1 cellular context compared by ENCODE assay signal in genomic region chr7:42235734-42236133, GRCh38.
TF ChIP-seq lines count a peak whose summit lies in the region.

No MANE protein-coding gene starts in this region.

TF ChIP-seq in GM12878, 131 proteins besides CTCF, POLR2A, EP300 and RAD21 (continued from another document):
- TF ChIP-seq, protein P1, sequence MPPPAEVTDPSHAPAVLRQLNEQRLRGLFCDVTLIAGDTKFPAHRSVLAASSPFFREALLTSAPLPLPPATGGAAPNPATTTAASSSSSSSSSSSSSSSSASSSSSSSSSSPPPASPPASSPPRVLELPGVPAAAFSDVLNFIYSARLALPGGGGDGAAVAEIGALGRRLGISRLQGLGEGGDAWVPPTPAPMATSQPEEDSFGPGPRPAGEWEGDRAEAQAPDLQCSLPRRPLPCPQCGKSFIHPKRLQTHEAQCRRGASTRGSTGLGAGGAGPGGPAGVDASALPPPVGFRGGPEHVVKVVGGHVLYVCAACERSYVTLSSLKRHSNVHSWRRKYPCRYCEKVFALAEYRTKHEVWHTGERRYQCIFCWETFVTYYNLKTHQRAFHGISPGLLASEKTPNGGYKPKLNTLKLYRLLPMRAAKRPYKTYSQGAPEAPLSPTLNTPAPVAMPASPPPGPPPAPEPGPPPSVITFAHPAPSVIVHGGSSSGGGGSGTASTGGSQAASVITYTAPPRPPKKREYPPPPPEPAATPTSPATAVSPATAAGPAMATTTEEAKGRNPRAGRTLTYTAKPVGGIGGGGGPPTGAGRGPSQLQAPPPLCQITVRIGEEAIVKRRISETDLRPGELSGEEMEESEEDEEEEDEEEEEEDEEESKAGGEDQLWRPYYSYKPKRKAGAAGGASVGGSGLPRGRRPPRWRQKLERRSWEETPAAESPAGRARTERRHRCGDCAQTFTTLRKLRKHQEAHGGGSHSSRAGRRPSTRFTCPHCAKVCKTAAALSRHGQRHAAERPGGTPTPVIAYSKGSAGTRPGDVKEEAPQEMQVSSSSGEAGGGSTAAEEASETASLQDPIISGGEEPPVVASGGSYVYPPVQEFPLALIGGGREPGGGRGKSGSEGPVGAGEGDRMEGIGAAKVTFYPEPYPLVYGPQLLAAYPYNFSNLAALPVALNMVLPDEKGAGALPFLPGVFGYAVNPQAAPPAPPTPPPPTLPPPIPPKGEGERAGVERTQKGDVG (CRISPR knock-in tag; IDR thresholded peaks at IDR 0.05) = no peak
- TF ChIP-seq MAX (IDR thresholded peaks at IDR 0.05; ENCODE audit: low read depth, low read length) (no peak), STAT1 (conservative IDR thresholded peaks at IDR 0.05) (no peak), USF2 (IDR thresholded peaks at IDR 0.05; ENCODE audit: borderline replicate concordance, low read depth, low read length) (no peak), CEBPB (IDR thresholded peaks at IDR 0.05; ENCODE audit: borderline replicate concordance in 1 of 2, low read depth in 2 of 2, low read length in 2 of 2) (no peak), NR2C2 (IDR thresholded peaks at IDR 0.05; ENCODE audit: borderline replicate concordance, control insufficient read depth, insufficient read length, low read depth) (no peak), MTA2 (IDR thresholded peaks at IDR 0.05; ENCODE audit: low read depth) (no peak), POLR2AphosphoS5 (IDR thresholded peaks at IDR 0.05; ENCODE audit: low read length) (no peak), CHD2 (IDR thresholded peaks at IDR 0.05; ENCODE audit: borderline replicate concordance, low read depth, low read length) (no peak), WRNIP1 (IDR thresholded peaks at IDR 0.05; ENCODE audit: borderline replicate concordance, low read depth, low read length) (no peak), YY1 (IDR thresholded peaks at IDR 0.05; ENCODE audit: low read depth, low read length) (no peak), BRCA1 (IDR thresholded peaks at IDR 0.05; ENCODE audit: low read depth, low read length) (no peak), POLR2AphosphoS2 (IDR thresholded peaks at IDR 0.05; ENCODE audit: low read depth, low read length) (no peak), RBBP5 (conservative IDR thresholded peaks at IDR 0.05) (no peak)
- TF ChIP-seq, protein P2, sequence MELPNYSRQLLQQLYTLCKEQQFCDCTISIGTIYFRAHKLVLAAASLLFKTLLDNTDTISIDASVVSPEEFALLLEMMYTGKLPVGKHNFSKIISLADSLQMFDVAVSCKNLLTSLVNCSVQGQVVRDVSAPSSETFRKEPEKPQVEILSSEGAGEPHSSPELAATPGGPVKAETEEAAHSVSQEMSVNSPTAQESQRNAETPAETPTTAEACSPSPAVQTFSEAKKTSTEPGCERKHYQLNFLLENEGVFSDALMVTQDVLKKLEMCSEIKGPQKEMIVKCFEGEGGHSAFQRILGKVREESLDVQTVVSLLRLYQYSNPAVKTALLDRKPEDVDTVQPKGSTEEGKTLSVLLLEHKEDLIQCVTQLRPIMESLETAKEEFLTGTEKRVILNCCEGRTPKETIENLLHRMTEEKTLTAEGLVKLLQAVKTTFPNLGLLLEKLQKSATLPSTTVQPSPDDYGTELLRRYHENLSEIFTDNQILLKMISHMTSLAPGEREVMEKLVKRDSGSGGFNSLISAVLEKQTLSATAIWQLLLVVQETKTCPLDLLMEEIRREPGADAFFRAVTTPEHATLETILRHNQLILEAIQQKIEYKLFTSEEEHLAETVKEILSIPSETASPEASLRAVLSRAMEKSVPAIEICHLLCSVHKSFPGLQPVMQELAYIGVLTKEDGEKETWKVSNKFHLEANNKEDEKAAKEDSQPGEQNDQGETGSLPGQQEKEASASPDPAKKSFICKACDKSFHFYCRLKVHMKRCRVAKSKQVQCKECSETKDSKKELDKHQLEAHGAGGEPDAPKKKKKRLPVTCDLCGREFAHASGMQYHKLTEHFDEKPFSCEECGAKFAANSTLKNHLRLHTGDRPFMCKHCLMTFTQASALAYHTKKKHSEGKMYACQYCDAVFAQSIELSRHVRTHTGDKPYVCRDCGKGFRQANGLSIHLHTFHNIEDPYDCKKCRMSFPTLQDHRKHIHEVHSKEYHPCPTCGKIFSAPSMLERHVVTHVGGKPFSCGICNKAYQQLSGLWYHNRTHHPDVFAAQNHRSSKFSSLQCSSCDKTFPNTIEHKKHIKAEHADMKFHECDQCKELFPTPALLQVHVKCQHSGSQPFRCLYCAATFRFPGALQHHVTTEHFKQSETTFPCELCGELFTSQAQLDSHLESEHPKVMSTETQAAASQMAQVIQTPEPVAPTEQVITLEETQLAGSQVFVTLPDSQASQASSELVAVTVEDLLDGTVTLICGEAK (IDR thresholded peaks at IDR 0.05; ENCODE audit: borderline replicate concordance) = no peak
